Comparison of ENCODE assay signal across 9 cellular contexts in genomic region chr19:47158367-47158791, GRCh38. TPM values are rescaled to one million over a fixed set of nuclear protein-coding genes. Genes with fewer than 3 reads are reported as not detected.
DNase-seq lines count a peak whose midpoint lies in the region; ATAC-seq and TF ChIP-seq lines count a peak whose summit lies in the region.
"Had no signal": no experiment of that assay in that cellular context is flagged by ENCODE, and none has a peak within 500 bp of the region (broad histone marks: within the 10 kb centered on the region; RNA-seq: fewer than 3 reads in every experiment).

No MANE protein-coding gene starts in this region.

- H3K9me3 ChIP-seq in mucosa of descending colon (no peaks in the 10 kb centered on the region), upper lobe of left lung (no peaks in the 10 kb centered on the region)

- TF ChIP-seq POLR2A in upper lobe of left lung (IDR thresholded peaks at IDR 0.05) = no peak

- DNase-seq in activated T-cell treated with anti-CD3 and anti-CD28 coated beads, Interleukin-2, amount 50 U/mL, for 1 hour = peak; percentile 34
- DNase-seq in activated T-cell treated with anti-CD3 and anti-CD28 coated beads for 4 hours = no peak
- DNase-seq in mucosa of descending colon = peak in 1 of 3 donors; percentile 31
- peak in 1 of 2 donors; percentile 24 for DNase-seq in upper lobe of left lung
- no peak for DNase-seq in EL
- DNase-seq in dedifferentiated amniotic fluid mesenchymal stem cell (ENCODE audit: extremely low spot score) = no peak
- DNase-seq in AG08395 (ENCODE audit: low spot score) = no peak
- DNase-seq: NCI-H1436 had no signal

- intact Hi-C loops in mucosa of descending colon (cut with DNase I, micrococcal nuclease) = no loop called here

- no peaks in the 10 kb centered on the region for H3K36me3 ChIP-seq in mucosa of descending colon (ENCODE audit: low read depth)
- H3K36me3 ChIP-seq in upper lobe of left lung = peaks cover 0 to 37% (median 8%) of the 10 kb centered on the region in 4 donors

- TF ChIP-seq CTCF in mucosa of descending colon (IDR thresholded peaks at IDR 0.05) (no peak), upper lobe of left lung (IDR thresholded peaks at IDR 0.05) (no peak)

- H3K27ac ChIP-seq in cingulate gyrus (ENCODE audit: low read depth, low read length) (peak overlapping the region; percentile 55), upper lobe of left lung (peak overlapping the region; percentile 55 to 87 (median 80))

- ATAC-seq in mucosa of descending colon (peak; percentile 35), upper lobe of left lung (ENCODE audit: low FRiP score in 2 of 2) (peak in 1 of 2 donors; percentile 12)

- H3K4me3 ChIP-seq in mucosa of descending colon (no peak overlapping the region), upper lobe of left lung (no peak overlapping the region)

- no peak for TF ChIP-seq EP300 in upper lobe of left lung (IDR thresholded peaks at IDR 0.05)

- no peaks in the 10 kb centered on the region for H3K27me3 ChIP-seq in upper lobe of left lung

- 42 to 43% methylated on average over 8 of the region's 8 CpGs for WGBS in upper lobe of left lung, 2 donors

- H3K4me1 ChIP-seq in mucosa of descending colon (ENCODE audit: low read depth) = peaks cover 48% of the 10 kb centered on the region
- H3K4me1 ChIP-seq in upper lobe of left lung = peaks cover 39 to 55% (median 51%) of the 10 kb centered on the region in 4 donors

RNA-seq across cellular contexts. Expression of gene SAE1, which starts 27.7 kb away (rescaled TPM):
- 100 to 1,000 TPM in 1 of 3 donors, 10 to 100 TPM in 2; 41.7 to 133 (median 66.4) TPM for total RNA-seq in mucosa of descending colon
- total RNA-seq in upper lobe of left lung = 10 to 100 TPM; 31.1 to 61.2 (median 55.3) TPM

RNA-seq across cellular contexts. Expression of gene ZC3H4, which starts 44.8 kb away (rescaled TPM):
- 10 to 100 TPM; 44.4 to 53.4 (median 52.8) TPM for total RNA-seq in mucosa of descending colon
- total RNA-seq in upper lobe of left lung = 10 to 100 TPM; 28.6 to 57.6 (median 44.1) TPM
